8 cellular contexts compared by ENCODE assay signal in genomic region chr9:127568971-127569818, GRCh38. TPM values are rescaled to one million over a fixed set of nuclear protein-coding genes. Genes with fewer than 3 reads are reported as not detected.
DNase-seq lines count a peak whose midpoint lies in the region; ATAC-seq and TF ChIP-seq lines count a peak whose summit lies in the region.

No MANE protein-coding gene starts in this region.

- peak overlapping the region; percentile 65 for H3K4me3 ChIP-seq in CD8-positive, alpha-beta T cell (ENCODE audit: low read depth, low read length)

- peak overlapping the region; percentile 87 for H3K27ac Mint-ChIP-seq in CD8-positive, alpha-beta T cell
- H3K27ac Mint-ChIP-seq in chondrocyte (ENCODE audit: unreplicated experiment) = peak overlapping the region; percentile 86

- no peaks in the 10 kb centered on the region for H3K9me3 ChIP-seq in CD8-positive, alpha-beta T cell (ENCODE audit: low read length)

- H3K4me1 Mint-ChIP-seq in CD8-positive, alpha-beta T cell (ENCODE audit: low read depth) = peaks cover 20% of the 10 kb centered on the region
- peaks cover 63% of the 10 kb centered on the region for H3K4me1 Mint-ChIP-seq in chondrocyte (ENCODE audit: low read depth)

- H3K27ac ChIP-seq in CD8-positive, alpha-beta T cell (ENCODE audit: low read depth, low read length) = peak overlapping the region; percentile 21
- peak overlapping the region; percentile 88 for H3K27ac ChIP-seq in layer of hippocampus (ENCODE audit: low read depth, low read length)

- peak; percentile 49 to 82 (median 70) for DNase-seq in CD8-positive, alpha-beta T cell
- DNase-seq in HCEC 1CT (peak; percentile 71), NCI-H345 (lab: John Stamatoyannopoulos, UW) (peak; percentile 90), chondrocyte (ENCODE audit: low spot score) (no peak)
- peak; percentile 78 for DNase-seq in activated CD4-positive, alpha-beta T cell treated with anti-CD3 and anti-CD28 coated beads for 48 hours
- DNase-seq in stimulated activated CD4-positive, alpha-beta T cell treated with anti-CD3 and anti-CD28 coated beads, Interleukin-1b, Interleukin-23, amount 100 ng/mL, for 48 hours = peak; percentile 69

- no peaks in the 10 kb centered on the region for H3K36me3 Mint-ChIP-seq in CD8-positive, alpha-beta T cell
- H3K36me3 Mint-ChIP-seq in chondrocyte (ENCODE audit: low read depth) = no peaks in the 10 kb centered on the region

- no peaks in the 10 kb centered on the region for H3K27me3 ChIP-seq in CD8-positive, alpha-beta T cell (ENCODE audit: insufficient read depth, low read length)
- H3K27me3 ChIP-seq in layer of hippocampus (ENCODE audit: control insufficient read depth, insufficient read depth, low read length) = no peaks in the 10 kb centered on the region

- H3K27me3 Mint-ChIP-seq in CD8-positive, alpha-beta T cell (ENCODE audit: low read depth) = no peaks in the 10 kb centered on the region
- H3K27me3 Mint-ChIP-seq in chondrocyte (ENCODE audit: low read depth) = no peaks in the 10 kb centered on the region

- no peaks in the 10 kb centered on the region for H3K9me3 Mint-ChIP-seq in CD8-positive, alpha-beta T cell
- no peaks in the 10 kb centered on the region for H3K9me3 Mint-ChIP-seq in chondrocyte (ENCODE audit: low read depth)

- intact Hi-C loops in CD8-positive, alpha-beta T cell (cut with DNase I, micrococcal nuclease) = loop anchor here (1.0 to 5.0 kb wide), 9 partner anchors 10 to 348 kb away; partner anchors contain the start of genes FPGS (in 2 of the 2), ST6GALNAC4 (in 2 of the 2), PTRH1 (in 1 of the 2) and STXBP1 (in 1 of the 2)

- POLR2A ChIA-PET in CD8-positive, alpha-beta T cell (lab: Charles Lee) = interaction anchor here (1.0 to 1.6 kb wide), 3 partner anchors 11 to 181 kb away, joined by 3 to 7 read pairs (median 3); no protein-coding TSS in a partner anchor

- ATAC-seq in CD8-positive, alpha-beta T cell = peak; percentile 85
- no peak for ATAC-seq in HG03280 (IDR thresholded peaks at IDR 0.05; ENCODE audit: unreplicated experiment)

- CTCF ChIA-PET in CD8-positive, alpha-beta T cell (lab: Charles Lee) = no interaction called here

- peaks cover 30% of the 10 kb centered on the region for H3K4me1 ChIP-seq in CD8-positive, alpha-beta T cell (ENCODE audit: insufficient read depth, low read length)

- H3K4me3 Mint-ChIP-seq in CD8-positive, alpha-beta T cell = peak overlapping the region; percentile 83
- H3K4me3 Mint-ChIP-seq in chondrocyte (ENCODE audit: unreplicated experiment) = peak overlapping the region; percentile 71

- TF ChIP-seq CTCF in CD8-positive, alpha-beta T cell (IDR thresholded peaks at IDR 0.05) = no peak
- no peak for TF ChIP-seq CTCF in chondrocyte (IDR thresholded peaks at IDR 0.05)

- no peaks in the 10 kb centered on the region for H3K36me3 ChIP-seq in CD8-positive, alpha-beta T cell (ENCODE audit: insufficient read depth, low read length)

RNA-seq across cellular contexts. Expression of gene STXBP1, which starts 42.9 kb away (rescaled TPM):
- 1 to 10 TPM; 7.7 to 8.9 TPM for total RNA-seq in CD8-positive, alpha-beta T cell
- 40.7 to 45.3 TPM (median 41.6 TPM) in 3 replicates for total RNA-seq in chondrocyte
